Comparison of ENCODE assay signal across 18 cellular contexts in genomic region chr2:200453142-200453852, GRCh38.
"Had no signal": no experiment of that assay in that cellular context is flagged by ENCODE, and none has a peak within 500 bp of the region (broad histone marks: within the 10 kb centered on the region; RNA-seq: fewer than 3 reads in every experiment).

No MANE protein-coding gene starts in this region.

- H3K9me3 Mint-ChIP-seq: natural killer cell treated with Interleukin-12 subunit alpha and Interleukin-12 subunit beta and Interleukin-15 and Interleukin-18, amount 100 ng/mL, for 72 hours; neural progenitor cell had no signal

- H3K27ac Mint-ChIP-seq: neural progenitor cell had no signal

- ATAC-seq: esophagus mucosa, heart left ventricle, left colon, left ventricle myocardium superior had no signal

- FAIRE-seq: endometrium, frontal cortex had no signal

- H3K27ac ChIP-seq: heart left ventricle, neural progenitor cell, ovary, right atrium auricular region, tibial artery had no signal

- H3K9ac ChIP-seq: neural progenitor cell had no signal

- DNase-seq: cortex of kidney; effector memory CD4-positive, alpha-beta T cell; heart left ventricle; hippocampal formation; left colon; left ventricle myocardium superior; nucleus accumbens; ovary; stimulated activated CD4-positive, alpha-beta T cell treated with anti-CD3 and anti-CD28 coated beads, Interleukin-2, amount 100 ng/mL, for 48 hours; stimulated activated naive CD4-positive, alpha-beta T cell treated with Interleukin-2 at 50 U/mL for 16 hours; tibial artery had no signal

- H3K4me2 ChIP-seq: neural progenitor cell, smooth muscle cell had no signal

- H3K4me1 ChIP-seq: tibial artery had no signal

- H3K36me3 ChIP-seq: neural progenitor cell, ovary had no signal

- H2AFZ ChIP-seq: neural progenitor cell had no signal

- H3K4me3 Mint-ChIP-seq: neural progenitor cell had no signal

- H3K9me3 ChIP-seq: heart left ventricle, ovary, right atrium auricular region, tibial artery had no signal

- H3K4me3 ChIP-seq: heart left ventricle, neural progenitor cell, ovary, right atrium auricular region, smooth muscle cell, tibial artery had no signal

- H3K27me3 ChIP-seq: heart left ventricle, neural progenitor cell, ovary, right atrium auricular region, tibial artery had no signal
